In the genomic region with DNA sequence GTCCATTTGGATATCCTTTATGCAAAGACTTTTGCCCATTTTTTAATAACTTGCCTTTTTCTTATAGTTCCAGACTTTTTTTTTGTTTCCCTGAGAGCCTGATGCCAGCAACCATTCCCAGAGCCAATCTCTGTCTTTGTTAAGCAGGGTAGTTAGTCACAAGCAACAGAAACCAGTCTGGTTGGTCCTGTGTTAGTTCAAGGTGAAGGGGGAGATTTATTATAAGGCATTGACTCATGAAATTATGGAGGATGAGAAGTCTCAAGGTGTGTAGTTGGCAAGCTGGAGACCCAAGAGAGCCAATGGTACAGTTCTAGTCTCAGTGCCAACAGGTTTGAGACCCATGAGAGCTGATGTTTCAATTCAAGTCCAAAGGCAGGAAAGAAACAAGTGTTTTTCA, we compare ENCODE assay signal across 33 cellular contexts. TPM values are rescaled to one million over a fixed set of nuclear protein-coding genes. Genes with fewer than 3 reads are reported as not detected.
"Had no signal": no experiment of that assay in that cellular context is flagged by ENCODE, and none has a peak within 500 bp of the region (broad histone marks: within the 10 kb centered on the region; RNA-seq: fewer than 3 reads in every experiment).

No MANE protein-coding gene starts in this region.

- H3K4me1 ChIP-seq: foreskin keratinocyte, gastroesophageal sphincter, heart left ventricle, pancreas, suprapubic skin, transverse colon, vagina had no signal

- H3K36me3 ChIP-seq: esophagus muscularis mucosa, gastroesophageal sphincter, heart left ventricle, neutrophil, pancreas, suprapubic skin, transverse colon, vagina had no signal

- H3K9me3 ChIP-seq: esophagus muscularis mucosa, gastroesophageal sphincter, heart left ventricle, mucosa of descending colon, neutrophil, pancreas, suprapubic skin, transverse colon, vagina had no signal

- DNase-seq: dermis blood vessel endothelial cell; effector memory CD8-positive, alpha-beta T cell; heart left ventricle; kidney; mesenchymal stem cell; mucosa of descending colon; naive B cell; pancreas; retina; stimulated activated CD4-positive, alpha-beta T cell treated with anti-CD3 and anti-CD28 coated beads, Interleukin-12 subunit alpha, Interleukin-12 subunit beta, amount 100 ng/mL, for 4 hours; stimulated activated CD4-positive, alpha-beta T cell treated with anti-CD3 and anti-CD28 coated beads, Interleukin-1b, Interleukin-23, amount 100 ng/mL, for 48 hours; stimulated activated CD4-positive, alpha-beta T cell treated with anti-CD3 and anti-CD28 coated beads, Interleukin-4, amount 100 ng/mL, for 1 hour; stimulated activated CD8-positive, alpha-beta memory T cell treated with anti-CD3 and anti-CD28 coated beads, Interleukin-4, amount 100 ng/mL, for 48 hours; stimulated activated naive CD4-positive, alpha-beta T cell; stimulated activated naive CD8-positive, alpha-beta T cell treated with anti-CD3 and anti-CD28 coated beads, Interleukin-15, amount 100 ng/mL, for 72 hours; transverse colon had no signal

- FAIRE-seq: endometrium, kidney, pancreas had no signal

- H3K4me3 ChIP-seq: coronary artery, esophagus muscularis mucosa, gastroesophageal sphincter, heart left ventricle, hepatocyte, lung, mucosa of descending colon, pancreas, smooth muscle cell, suprapubic skin, transverse colon, vagina had no signal

- H3K27me3 ChIP-seq: esophagus muscularis mucosa, foreskin keratinocyte, gastroesophageal sphincter, heart left ventricle, hepatocyte, neutrophil, pancreas, suprapubic skin, transverse colon, vagina had no signal

- H3K27ac ChIP-seq: coronary artery, esophagus muscularis mucosa, foreskin keratinocyte, gastroesophageal sphincter, hepatocyte, neutrophil, pancreas, suprapubic skin, transverse colon, vagina had no signal

RNA-seq across cellular contexts. Expression of a gene that starts 33.0 kb away (rescaled TPM):
- total RNA-seq: dermis blood vessel endothelial cell; fibroblast of lung; foreskin keratinocyte; hepatocyte; kidney; left lobe of liver; liver; mesothelial cell of epicardium; mucosa of descending colon; natural killer cell treated with Interleukin-12 subunit alpha and Interleukin-12 subunit beta and Interleukin-15 and Interleukin-18, amount 100 ng/mL, for 72 hours; pancreas; pulmonary artery endothelial cell; smooth muscle cell; vagina had no signal
- polyA plus RNA-seq: fibroblast of lung, foreskin keratinocyte, hepatocyte, liver, lung, smooth muscle cell had no signal
